In the genomic region with DNA sequence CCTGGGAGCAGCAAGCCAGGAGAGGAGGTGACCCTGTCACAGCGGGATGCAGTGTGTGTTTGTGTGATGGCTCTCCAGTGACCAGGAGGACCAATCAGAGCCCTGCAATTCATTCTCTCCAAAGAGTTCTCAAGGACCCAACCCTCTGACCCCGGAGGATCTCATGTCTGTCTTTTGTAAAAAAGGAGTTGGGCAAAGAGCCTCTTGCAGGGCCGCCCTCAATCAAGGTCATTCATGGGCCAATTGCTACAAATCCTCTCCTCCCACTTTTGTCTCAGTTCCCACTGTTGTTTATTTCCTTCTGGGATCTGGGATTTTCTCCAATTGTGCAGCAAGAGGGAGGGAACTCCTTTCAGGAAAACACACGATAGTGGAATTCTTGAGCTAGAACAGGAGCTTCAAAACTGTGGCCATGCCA, we compare ENCODE assay signal across 19 cellular contexts. TPM values are rescaled to one million over a fixed set of nuclear protein-coding genes. Genes with fewer than 3 reads are reported as not detected.
DNase-seq lines count a peak whose midpoint lies in the region; ATAC-seq lines count a peak whose summit lies in the region.
"Had no signal": no experiment of that assay in that cellular context is flagged by ENCODE, and none has a peak within 500 bp of the region (broad histone marks: within the 10 kb centered on the region; RNA-seq: fewer than 3 reads in every experiment).

No MANE protein-coding gene starts in this region.

- no peak overlapping the region for H3K4ac ChIP-seq in neuronal stem cell (ENCODE audit: low read length)

- no peaks in the 10 kb centered on the region for H3K36me3 ChIP-seq in neuronal stem cell (replicated peaks in 1 of 2; ENCODE audit: control insufficient read depth in 2 of 2, insufficient read depth in 2 of 2, low read length in 2 of 2)
- H3K36me3 ChIP-seq: stomach had no signal

- peak; percentile 50 to 59 for DNase-seq in NCI-H446 (lab: John Stamatoyannopoulos, UW)
- no peak for DNase-seq in NCI-H446 treated with DMSO at 0.1 percent for 48 hours (lab: John Stamatoyannopoulos, UW)
- DNase-seq in left cardiac atrium, result peak; percentile 44
- peak; percentile 32 for DNase-seq in pons (ENCODE audit: low spot score)
- DNase-seq in stimulated activated CD4-positive, alpha-beta T cell treated with anti-CD3 and anti-CD28 coated beads, Interleukin-4, amount 100 ng/mL, for 4 hours, result no peak
- no peak for DNase-seq in neuronal stem cell (ENCODE audit: low spot score)
- no peak for DNase-seq in T-helper 1 cell
- DNase-seq: 8988T; activated CD4-positive, alpha-beta T cell treated with anti-CD3 and anti-CD28 coated beads, Interleukin-2, amount 10 ng/mL, durations not matched to agents 7 days and 5 days; activated T-cell treated with anti-CD3 and anti-CD28 coated beads, Interleukin-2, amount 50 U/mL, for 1 hour; CD4-positive, alpha-beta T cell; DND-41; foreskin keratinocyte; NCI-H146; stimulated activated CD4-positive, alpha-beta T cell treated with anti-CD3 and anti-CD28 coated beads, Interleukin-15, amount 100 ng/mL, for 24 hours; stomach had no signal

- peaks cover 0 to 1% of the 10 kb centered on the region in 2 donors for H3K4me1 ChIP-seq in neuronal stem cell (ENCODE audit: control insufficient read depth in 2 of 2, insufficient read depth in 1 of 2, low read depth in 1 of 2, low read length in 2 of 2)
- H3K4me1 ChIP-seq: foreskin keratinocyte had no signal

- H3K27me3 ChIP-seq in neuronal stem cell (ENCODE audit: control insufficient read depth in 3 of 3, insufficient read depth in 3 of 3, low read depth in 1 of 3, low read length in 3 of 3), result no peaks in the 10 kb centered on the region
- H3K27me3 ChIP-seq: stomach had no signal

- no peak overlapping the region for H3K14ac ChIP-seq in neuronal stem cell (ENCODE audit: low read length)

- no peak overlapping the region for H4K91ac ChIP-seq in neuronal stem cell (ENCODE audit: low read depth, low read length, poor library complexity)

- H2BK5ac ChIP-seq in neuronal stem cell (ENCODE audit: low read length), result no peak overlapping the region

- ATAC-seq in left cardiac atrium (peak; percentile 77 to 81), GM18498 (IDR thresholded peaks at IDR 0.05; ENCODE audit: unreplicated experiment) (no peak)
- ATAC-seq: activated naive CD4-positive, alpha-beta T cell treated with anti-CD3 and anti-CD28 coated beads, Interleukin-2, amount 50 U/mL, for 72 hours; foreskin keratinocyte had no signal

- no peak overlapping the region for H4K8ac ChIP-seq in neuronal stem cell (ENCODE audit: low read depth, low read length)

- no peak overlapping the region for H3K23ac ChIP-seq in neuronal stem cell (ENCODE audit: low read depth, low read length, poor library complexity)

- no peaks in the 10 kb centered on the region for H3K79me1 ChIP-seq in neuronal stem cell (ENCODE audit: low read depth, low read length)

- H3K9ac ChIP-seq in neuronal stem cell (ENCODE audit: low read depth, low read length, poor library complexity), result no peak overlapping the region

- H3K4me2 ChIP-seq in neuronal stem cell (ENCODE audit: insufficient read depth, low read length, poor library complexity, severe bottlenecking), result no peak overlapping the region
- H3K4me2 ChIP-seq: GM23338 had no signal

- no peak overlapping the region for H3K18ac ChIP-seq in neuronal stem cell (ENCODE audit: low read length)

- H3K27ac ChIP-seq in neuronal stem cell (replicated peaks; ENCODE audit: low read length), result no peak overlapping the region
- H3K27ac ChIP-seq: foreskin keratinocyte had no signal

- H3K9me3 ChIP-seq in neuronal stem cell (replicated peaks in 1 of 2; ENCODE audit: control insufficient read depth in 2 of 2, insufficient read depth in 1 of 2, low read depth in 1 of 2, low read length in 2 of 2), result no peaks in the 10 kb centered on the region
- H3K9me3 ChIP-seq: stomach had no signal

- no peak overlapping the region for H2AFZ ChIP-seq in neuronal stem cell (ENCODE audit: low read length)
- H2AFZ ChIP-seq: GM23338 had no signal

- no peak overlapping the region for H3K4me3 ChIP-seq in neuronal stem cell (ENCODE audit: low read length in 2 of 2)
- H3K4me3 ChIP-seq: GM23338, stomach had no signal

- H2BK15ac ChIP-seq in neuronal stem cell (ENCODE audit: low read length), result no peak overlapping the region

- WGBS in neuronal stem cell (ENCODE audit: extremely low coverage in 2 of 2, insufficient read length in 2 of 2, insufficient replicate concordance in 1 of 2), 2 donors, result no CpG with 5 or more reads among the region's 4 CpGs

- intact Hi-C loops in left cardiac atrium (cut with DNase I), result no loop called here

- no peak overlapping the region for H2AK5ac ChIP-seq in neuronal stem cell (ENCODE audit: low read depth, low read length)

- no peak overlapping the region for H2BK12ac ChIP-seq in neuronal stem cell (ENCODE audit: low read length)

- H2BK120ac ChIP-seq in neuronal stem cell (ENCODE audit: low read depth, low read length), result no peak overlapping the region

RNA-seq across cellular contexts. Expression of a gene that starts 4.0 kb away (rescaled TPM):
- total RNA-seq in left cardiac atrium, result 1 to 10 TPM in 1 of 2 donors, under 1 TPM in 1; 0.59 to 4.2 TPM
- polyA plus RNA-seq in neuronal stem cell (2013, experiment 1 of 2), result 0.47 TPM
- 0.54 TPM for polyA plus RNA-seq in neuronal stem cell (2013, experiment 2 of 2)

Comparison
In these comparisons a context has a peak if more than half of its experiments do, and no peak if none do; other contexts are left out.
1. DNase-seq: peak in NCI-H446 (2 of 2), left cardiac atrium (single experiment) and pons (single experiment); none in NCI-H446 treated with DMSO at 0.1 percent for 48 hours (single experiment), stimulated activated CD4-positive, alpha-beta T cell treated with anti-CD3 and anti-CD28 coated beads, Interleukin-4, amount 100 ng/mL, for 4 hours (0 of 2), neuronal stem cell (single experiment) and T-helper 1 cell (0 of 5).